In the genomic region with DNA sequence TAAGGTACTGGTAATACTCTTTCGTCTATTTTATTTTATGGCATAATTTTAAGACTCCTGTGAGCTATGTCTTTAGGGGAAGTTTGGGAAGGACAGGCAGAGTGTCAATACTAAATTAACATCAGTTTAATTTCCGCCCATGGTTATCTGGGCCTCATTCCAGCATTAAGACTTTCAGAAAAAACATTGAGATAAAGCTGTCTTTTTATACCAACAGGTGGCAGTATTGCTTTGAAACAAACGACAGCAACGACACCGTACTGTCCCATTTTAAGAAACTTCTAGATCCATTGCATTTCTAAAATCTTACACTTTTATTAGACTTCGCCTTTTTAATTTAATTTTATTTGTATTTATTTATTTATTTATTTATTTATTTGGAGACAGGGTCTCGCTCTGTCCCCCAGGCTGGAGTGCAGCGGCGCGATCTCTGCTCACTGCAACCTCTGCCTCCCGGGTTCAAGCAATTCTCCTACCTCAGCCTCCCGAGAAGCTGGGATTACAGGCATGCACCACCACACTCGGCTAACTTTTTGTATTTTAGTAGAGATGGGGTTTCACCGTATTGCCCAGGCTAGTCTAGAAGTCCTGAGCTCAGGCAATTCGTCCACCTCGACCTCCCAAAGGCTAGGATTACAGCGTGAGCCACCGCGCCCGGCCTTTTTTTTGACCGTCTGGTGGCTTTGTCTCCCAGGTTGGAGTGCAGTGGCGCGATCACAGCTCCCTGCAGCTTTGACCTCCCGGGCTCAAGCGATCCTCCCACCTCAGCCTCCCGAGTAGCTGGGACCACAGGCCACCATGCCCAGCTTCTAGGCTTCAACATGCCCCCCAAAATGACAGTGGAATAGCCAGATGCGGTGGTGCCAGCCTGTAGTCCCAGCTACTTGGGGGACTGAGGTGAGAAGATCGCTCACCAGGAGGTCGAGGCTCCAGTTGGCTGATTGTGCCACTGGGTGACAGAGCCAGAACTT, we compare ENCODE assay signal across 8 cellular contexts.
A peak's percentile ranks its signal among the peaks of the same experiment; 100 is the strongest.
DNase-seq lines count a peak whose midpoint lies in the region; ATAC-seq and TF ChIP-seq lines count a peak whose summit lies in the region.

No MANE protein-coding gene starts in this region.

- 72 to 73% methylated on average over 26 to 29 of the region's 29 CpGs for WGBS in GM23248 (ENCODE audit: low coverage in 1 of 2, low lambda C conversion rate in 2 of 2, missing lambda C conversion rate in 2 of 2), 2 experiments
- WGBS in heart right ventricle, 2 donors, result 76 to 78% methylated on average over 29 of the region's 29 CpGs
- WGBS in sigmoid colon, 2 donors, result 74 to 78% methylated on average over 29 of the region's 29 CpGs

- in situ Hi-C loops in GM23248 (cut with MboI), result loop anchor here (10.0 to 25.0 kb wide), 2 partner anchors 309 to 451 kb away; no protein-coding TSS in a partner anchor

- H3K9me3 ChIP-seq in GM23248 (ENCODE audit: low read depth), result peaks cover under 1% of the 10 kb centered on the region
- peaks cover 0 to 6% (median under 1%) of the 10 kb centered on the region in 11 donors for H3K9me3 ChIP-seq in heart right ventricle
- no peaks in the 10 kb centered on the region for H3K9me3 ChIP-seq in sigmoid colon

- H3K27me3 ChIP-seq in GM23248 (replicated peaks; ENCODE audit: insufficient read depth) (no peaks in the 10 kb centered on the region), heart right ventricle (no peaks in the 10 kb centered on the region), sigmoid colon (no peaks in the 10 kb centered on the region)

- ATAC-seq in activated T-helper 17 cell treated with anti-CD3 and anti-CD28 coated beads, Interleukin-2, amount 50 U/mL, for 72 hours (replicated peaks), result peak; percentile 64
- ATAC-seq in heart right ventricle (peak in 6 of 8 donors; percentile 43 to 79 (median 63)), GM18873 (IDR thresholded peaks at IDR 0.05; ENCODE audit: low FRiP score, unreplicated experiment) (no peak), HG03469 (IDR thresholded peaks at IDR 0.05; ENCODE audit: unreplicated experiment) (no peak)

- H3K4me3 Mint-ChIP-seq in activated T-helper 17 cell treated with anti-CD3 and anti-CD28 coated beads, Interleukin-2, amount 50 U/mL, for 72 hours, result no peak overlapping the region

- no peaks in the 10 kb centered on the region for H3K9me3 Mint-ChIP-seq in activated T-helper 17 cell treated with anti-CD3 and anti-CD28 coated beads, Interleukin-2, amount 50 U/mL, for 72 hours

- DNase-seq in DMS 273 (lab: John Stamatoyannopoulos, UW; ENCODE audit: unreplicated experiment) (peak; percentile 78), GM23248 (peak; percentile 78), NCI-H2171 treated with DMSO at 0.1 percent for 48 hours (lab: John Stamatoyannopoulos, UW) (peak; percentile 44), heart right ventricle (peak in 1 of 2 donors; percentile 6), sigmoid colon (no peak)

- H3K36me3 ChIP-seq in GM23248 (ENCODE audit: low read depth) (no peaks in the 10 kb centered on the region), heart right ventricle (no peaks in the 10 kb centered on the region), sigmoid colon (no peaks in the 10 kb centered on the region)

- TF ChIP-seq POLR2A in sigmoid colon (IDR thresholded peaks at IDR 0.05), result no peak

- peak overlapping the region; percentile 55 for H2AFZ ChIP-seq in GM23248

- no peaks in the 10 kb centered on the region for H3K9me2 ChIP-seq in GM23248 (ENCODE audit: insufficient read depth)

- H3K9ac ChIP-seq in GM23248, result no peak overlapping the region

- no peaks in the 10 kb centered on the region for H3K36me3 Mint-ChIP-seq in activated T-helper 17 cell treated with anti-CD3 and anti-CD28 coated beads, Interleukin-2, amount 50 U/mL, for 72 hours (ENCODE audit: low read depth)

- no peak for TF ChIP-seq EP300 in sigmoid colon (IDR thresholded peaks at IDR 0.05)

- H3K27ac ChIP-seq in GM23248 (no peak overlapping the region), heart right ventricle (no peak overlapping the region), sigmoid colon (no peak overlapping the region)

- intact Hi-C loops in heart right ventricle (cut with DNase I), result loop anchor here in 9 of 10 donors (2.0 to 10.0 kb wide), 10 partner anchors 79 to 1114 kb away; partner anchors contain the start of genes C1GALT1 (in 4 of the 9) and COL28A1 (in 3 of the 9)
- intact Hi-C loops in sigmoid colon (cut with DNase I), result loop anchor here (5.0 kb wide), 2 partner anchors 439 to 1114 kb away; no protein-coding TSS in a partner anchor

- H3K27ac Mint-ChIP-seq in activated T-helper 17 cell treated with anti-CD3 and anti-CD28 coated beads, Interleukin-2, amount 50 U/mL, for 72 hours, result no peak overlapping the region

- H3K4me1 ChIP-seq in GM23248 (ENCODE audit: insufficient read depth), result peaks cover 12% of the 10 kb centered on the region
- H3K4me1 ChIP-seq in heart right ventricle, result peaks cover 0 to 29% (median 15%) of the 10 kb centered on the region in 9 donors
- H3K4me1 ChIP-seq in sigmoid colon, result peaks cover 0 to 13% (median 7%) of the 10 kb centered on the region in 4 donors

- TF ChIP-seq CTCF in heart right ventricle (IDR thresholded peaks at IDR 0.05) (peak; percentile 54 to 80 (median 72)), sigmoid colon (IDR thresholded peaks at IDR 0.05) (peak in 3 of 4 experiments; percentile 37 to 57 (median 50))

- H3K27me3 Mint-ChIP-seq in activated T-helper 17 cell treated with anti-CD3 and anti-CD28 coated beads, Interleukin-2, amount 50 U/mL, for 72 hours, result no peaks in the 10 kb centered on the region

- H3K79me2 ChIP-seq in GM23248 (ENCODE audit: insufficient read depth), result no peaks in the 10 kb centered on the region

- peak overlapping the region; percentile 17; the same call in 1 of the 2 replicates for H3K4me3 ChIP-seq in GM23248
- peak overlapping the region in 3 of 10 donors; percentile 12 to 30 (median 18) for H3K4me3 ChIP-seq in heart right ventricle
- no peak overlapping the region for H3K4me3 ChIP-seq in sigmoid colon

- no peaks in the 10 kb centered on the region for H3K4me1 Mint-ChIP-seq in activated T-helper 17 cell treated with anti-CD3 and anti-CD28 coated beads, Interleukin-2, amount 50 U/mL, for 72 hours

- H4K20me1 ChIP-seq in GM23248 (ENCODE audit: insufficient read depth), result no peaks in the 10 kb centered on the region

- H3K4me2 ChIP-seq in GM23248 (ENCODE audit: unreplicated experiment), result peak overlapping the region; percentile 52

- H3F3A ChIP-seq in GM23248 (ENCODE audit: insufficient read depth), result 0 out of 2 replicates have a peak, but pooled peaks cover 5% of the 10 kb centered on the region

Comparison
In these comparisons a context has a peak if more than half of its experiments do, and no peak if none do; other contexts are left out.
1. ATAC-seq: peak in activated T-helper 17 cell treated with anti-CD3 and anti-CD28 coated beads, Interleukin-2, amount 50 U/mL, for 72 hours (single experiment) and heart right ventricle (6 of 8); none in GM18873 (single experiment) and HG03469 (single experiment).